8 cellular contexts compared by ENCODE assay signal in the genomic region with DNA sequence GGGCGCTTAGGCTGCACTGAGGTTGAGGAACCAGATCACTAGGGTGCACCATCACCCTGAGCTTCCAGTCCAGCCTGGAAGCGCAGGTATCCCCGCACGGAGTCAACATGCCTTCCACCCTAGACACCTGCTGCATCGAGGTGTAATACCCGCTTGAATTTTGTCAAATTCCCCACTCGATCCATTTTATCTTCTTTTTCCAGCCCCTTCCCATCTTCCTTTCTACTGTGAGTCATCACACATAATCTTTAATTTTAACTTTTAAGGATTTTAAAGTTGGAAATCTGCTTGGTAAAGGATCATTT. TPM values are rescaled to one million over a fixed set of nuclear protein-coding genes. Genes with fewer than 3 reads are reported as not detected.
DNase-seq lines count a peak whose midpoint lies in the region; ATAC-seq and TF ChIP-seq lines count a peak whose summit lies in the region.

No MANE protein-coding gene starts in this region.

- H3K9me3 ChIP-seq in iPS-18c (ENCODE audit: control insufficient read depth, insufficient read depth, low read length) (no peaks in the 10 kb centered on the region), suprapubic skin (no peaks in the 10 kb centered on the region)

- under 1% methylated on average over 7 of the region's 7 CpGs for WGBS in suprapubic skin

- no peak for TF ChIP-seq EP300 in suprapubic skin (IDR thresholded peaks at IDR 0.05)

- ATAC-seq in GM19025 (IDR thresholded peaks at IDR 0.05; ENCODE audit: low read depth, unreplicated experiment) (peak; percentile 35), HG02938 (IDR thresholded peaks at IDR 0.05; ENCODE audit: unreplicated experiment) (peak; percentile 35), WTC11 (no peak)

- H3K36me3 ChIP-seq in suprapubic skin: no peaks in the 10 kb centered on the region

- CTCF ChIA-PET in WTC11 (lab: Charles Lee): interaction anchor here (0.6 to 1.6 kb wide), 6 partner anchors 11 to 277 kb away, joined by 3 to 13 read pairs (median 4); a partner anchor contains a TSS

- H3K4me3 ChIP-seq in iPS-18c (ENCODE audit: insufficient read depth, low read depth, low read length) (peak overlapping the region; percentile 100), suprapubic skin (peak overlapping the region; percentile 83)

- H3K27ac ChIP-seq in suprapubic skin: peak overlapping the region; percentile 81

- no peaks in the 10 kb centered on the region for H3K27me3 ChIP-seq in suprapubic skin

- peak overlapping the region; percentile 91 for H3K4me3 Mint-ChIP-seq in WTC11

- no peaks in the 10 kb centered on the region for H3K27me3 Mint-ChIP-seq in WTC11 (ENCODE audit: low read depth)

- no peak for DNase-seq in WTC11 (ENCODE audit: low spot score)
- DNase-seq in suprapubic skin (ENCODE audit: low spot score in 2 of 2): no peak
- DNase-seq in NCI-H510A (lab: John Stamatoyannopoulos, UW): no peak
- no peak for DNase-seq in cerebellar nuclear complex (lab: John Stamatoyannopoulos, UW)
- DNase-seq in effector CD4-positive, alpha-beta T cell: no peak

- peaks cover 12% of the 10 kb centered on the region for H3K4me1 Mint-ChIP-seq in WTC11

- H3K36me3 Mint-ChIP-seq in WTC11: peaks cover 41% of the 10 kb centered on the region

- peak overlapping the region; percentile 99 for H3K27ac Mint-ChIP-seq in WTC11

- no peak for TF ChIP-seq POLR2A in suprapubic skin (IDR thresholded peaks at IDR 0.05)

- TF ChIP-seq CTCF in WTC11 (IDR thresholded peaks at IDR 0.05) (no peak), suprapubic skin (IDR thresholded peaks at IDR 0.05) (no peak)

- POLR2A ChIA-PET in WTC11 (lab: Charles Lee): interaction anchor here (0.7 to 2.4 kb wide), 8 partner anchors 14 to 249 kb away, joined by 3 to 37 read pairs (median 5); a partner anchor contains a TSS

- no peaks in the 10 kb centered on the region for H3K9me3 Mint-ChIP-seq in WTC11

- peaks cover 15% of the 10 kb centered on the region for H3K4me1 ChIP-seq in suprapubic skin

TF ChIP-seq in WTC11, 78 proteins besides CTCF, POLR2A, EP300 and RAD21:
- TF ChIP-seq, protein P1, sequence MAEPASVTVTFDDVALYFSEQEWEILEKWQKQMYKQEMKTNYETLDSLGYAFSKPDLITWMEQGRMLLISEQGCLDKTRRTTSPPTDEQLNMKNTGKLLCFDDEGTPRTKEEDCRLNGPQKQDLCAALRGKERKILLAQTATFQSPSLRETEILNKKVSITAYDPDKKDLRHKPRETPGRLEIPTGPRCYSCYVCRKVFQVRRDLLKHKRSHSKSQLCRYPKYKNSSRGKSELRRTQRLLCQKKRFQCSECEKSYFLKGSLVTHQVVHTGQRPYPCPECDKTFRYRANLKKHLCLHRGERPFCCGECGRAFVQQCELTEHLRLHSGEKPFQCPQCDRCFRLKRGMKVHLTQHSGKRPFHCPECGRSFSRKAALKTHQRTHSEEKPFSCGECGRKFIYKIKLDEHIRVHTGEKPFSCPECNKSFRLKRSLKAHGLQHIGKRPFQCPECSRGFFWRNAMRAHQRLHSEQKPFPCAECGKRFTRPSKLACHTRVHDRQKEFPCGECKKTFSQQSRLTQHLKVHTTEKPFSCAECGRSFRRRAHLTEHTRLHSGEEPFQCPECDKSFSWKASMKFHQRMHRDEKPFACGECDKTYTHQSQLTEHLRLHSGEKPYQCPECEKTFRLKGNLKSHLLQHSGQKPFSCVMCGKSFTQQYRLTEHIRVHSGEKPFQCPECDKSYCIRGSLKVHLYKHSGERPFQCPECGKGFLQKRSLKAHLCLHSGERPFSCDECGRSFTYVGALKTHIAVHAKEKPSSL (CRISPR knock-in tag; conservative IDR thresholded peaks at IDR 0.05): 0 out of 2 replicates have a peak, but pooled peaks have one; percentile 5
- no peak for TF ChIP-seq ZBTB21 (CRISPR knock-in tag; IDR thresholded peaks at IDR 0.05; ENCODE audit: borderline replicate concordance)
TF ChIP-seq in WTC11: peak in this region for 1.

RNA-seq across cellular contexts. Expression of a gene that starts 0.8 kb away (rescaled TPM):
- total RNA-seq in WTC11 (2021) (37.8 to 44.0 TPM (median 38.6 TPM) in 3 replicates), suprapubic skin (1 to 10 TPM; 5.0 to 7.8 (median 6.4) TPM)
